ENCODE assay signal across 24 cellular contexts in genomic region chr7:104908636-104909035, GRCh38.
"Had no signal": no experiment of that assay in that cellular context is flagged by ENCODE, and none has a peak within 500 bp of the region (broad histone marks: within the 10 kb centered on the region; RNA-seq: fewer than 3 reads in every experiment).

No MANE protein-coding gene starts in this region.

- H3K27me3 ChIP-seq: esophagus muscularis mucosa, gastrocnemius medialis, heart right ventricle, right lobe of liver, spleen, stomach, transverse colon had no signal

- H3K36me3 ChIP-seq: esophagus muscularis mucosa, gastrocnemius medialis, heart right ventricle, neutrophil, right lobe of liver, spleen, stomach, thoracic aorta, transverse colon had no signal

- H3K36me3 Mint-ChIP-seq: naive thymus-derived CD8-positive, alpha-beta T cell; stimulated activated naive B cell treated with anti-CD40 and anti-IgM and Interleukin-4, amounts not matched to agents 10 μg/mL and 1 μg/mL and 100 μg/mL, for 72 hours had no signal

- DNase-seq: effector memory CD8-positive, alpha-beta T cell; gastrocnemius medialis; heart right ventricle; hypothalamus; kidney glomerular epithelial cell; mammary epithelial cell; naive thymus-derived CD8-positive, alpha-beta T cell; psoas muscle; retina; right lobe of liver; spleen; stimulated activated CD4-positive, alpha-beta T cell treated with anti-CD3 and anti-CD28 coated beads, Interleukin-2, amount 100 ng/mL, for 24 hours; stimulated activated CD4-positive, alpha-beta T cell treated with anti-CD3 and anti-CD28 coated beads, Interleukin-4, amount 100 ng/mL, for 4 hours; stimulated activated naive B cell treated with anti-CD40 and anti-IgM and Interleukin-4, amounts not matched to agents 10 μg/mL and 1 μg/mL and 100 μg/mL, for 72 hours; stomach; substantia nigra; transverse colon had no signal

- H3K4me3 ChIP-seq: esophagus muscularis mucosa, gastrocnemius medialis, heart right ventricle, psoas muscle, right lobe of liver, spleen, stomach, thoracic aorta, transverse colon had no signal

- FAIRE-seq: colon, islet of Langerhans had no signal

- H3K27ac ChIP-seq: epithelial cell of prostate, esophagus muscularis mucosa, gastrocnemius medialis, heart right ventricle, neutrophil, psoas muscle, right lobe of liver, spleen, stomach, thoracic aorta, transverse colon had no signal

- H3K4me3 Mint-ChIP-seq: dendritic cell treated with granulocyte-macrophage colony-stimulating factor and Interleukin-4, amounts not matched to agents 40 ng/mL and 50 ng/mL, for 4 days; effector memory CD8-positive, alpha-beta T cell; naive thymus-derived CD8-positive, alpha-beta T cell; stimulated activated naive B cell treated with anti-CD40 and anti-IgM and Interleukin-4, amounts not matched to agents 10 μg/mL and 1 μg/mL and 100 μg/mL, for 72 hours had no signal

- H3K9me3 Mint-ChIP-seq: dendritic cell treated with granulocyte-macrophage colony-stimulating factor and Interleukin-4, amounts not matched to agents 40 ng/mL and 50 ng/mL, for 4 days; effector memory CD8-positive, alpha-beta T cell; naive thymus-derived CD8-positive, alpha-beta T cell; stimulated activated naive B cell treated with anti-CD40 and anti-IgM and Interleukin-4, amounts not matched to agents 10 μg/mL and 1 μg/mL and 100 μg/mL, for 72 hours had no signal

- H3K9me3 ChIP-seq: esophagus muscularis mucosa, gastrocnemius medialis, heart right ventricle, neutrophil, psoas muscle, right lobe of liver, spleen, stomach, thoracic aorta, transverse colon had no signal

- ATAC-seq: effector memory CD8-positive, alpha-beta T cell; gastrocnemius medialis; heart right ventricle; naive thymus-derived CD8-positive, alpha-beta T cell; psoas muscle; right lobe of liver; stimulated activated naive B cell treated with anti-CD40 and anti-IgM and Interleukin-4, amounts not matched to agents 10 μg/mL and 1 μg/mL and 100 μg/mL, for 72 hours had no signal

- H3K27ac Mint-ChIP-seq: dendritic cell treated with granulocyte-macrophage colony-stimulating factor and Interleukin-4, amounts not matched to agents 40 ng/mL and 50 ng/mL, for 4 days; effector memory CD8-positive, alpha-beta T cell; naive thymus-derived CD8-positive, alpha-beta T cell; stimulated activated naive B cell treated with anti-CD40 and anti-IgM and Interleukin-4, amounts not matched to agents 10 μg/mL and 1 μg/mL and 100 μg/mL, for 72 hours had no signal

- H3K4me1 Mint-ChIP-seq: naive thymus-derived CD8-positive, alpha-beta T cell; stimulated activated naive B cell treated with anti-CD40 and anti-IgM and Interleukin-4, amounts not matched to agents 10 μg/mL and 1 μg/mL and 100 μg/mL, for 72 hours had no signal

- H3K27me3 Mint-ChIP-seq: dendritic cell treated with granulocyte-macrophage colony-stimulating factor and Interleukin-4, amounts not matched to agents 40 ng/mL and 50 ng/mL, for 4 days had no signal

- H3K4me1 ChIP-seq: esophagus muscularis mucosa, gastrocnemius medialis, heart right ventricle, psoas muscle, right lobe of liver, spleen, stomach had no signal
